ENCODE assay signal across 27 cellular contexts in genomic region chr2:135776367-135776766, GRCh38.
"Had no signal": no experiment of that assay in that cellular context is flagged by ENCODE, and none has a peak within 500 bp of the region (broad histone marks: within the 10 kb centered on the region; RNA-seq: fewer than 3 reads in every experiment).

No MANE protein-coding gene starts in this region.

- H3K4me1 ChIP-seq: ascending aorta, gastrocnemius medialis had no signal

- H3K27me3 Mint-ChIP-seq: activated CD4-positive, alpha-beta memory T cell treated with anti-CD3 and anti-CD28 coated beads for 36 hours; activated CD4-positive, alpha-beta T cell treated with anti-CD3 and anti-CD28 coated beads for 36 hours; activated CD4-positive, alpha-beta T cell treated with anti-CD3 and anti-CD28 coated beads, Interleukin-2, amount 10 ng/mL, durations not matched to agents 24 days and 14 days; activated CD8-positive, alpha-beta memory T cell treated with anti-CD3 and anti-CD28 coated beads, Interleukin-2, amount 10 ng/mL, durations not matched to agents 7 days and 5 days; activated naive CD4-positive, alpha-beta T cell treated with anti-CD3 and anti-CD28 coated beads, Interleukin-2, amount 10 ng/mL, durations not matched to agents 7 days and 5 days; activated naive CD8-positive, alpha-beta T cell treated with anti-CD3 and anti-CD28 coated beads, Interleukin-2, amount 10 ng/mL, durations not matched to agents 7 days and 5 days; activated T-cell treated with anti-CD3 and anti-CD28 coated beads, Interleukin-2, amount 50 U/mL, for 24 hours had no signal

- H3K9me3 Mint-ChIP-seq: activated CD4-positive, alpha-beta memory T cell treated with anti-CD3 and anti-CD28 coated beads for 36 hours; activated naive CD4-positive, alpha-beta T cell treated with anti-CD3 and anti-CD28 coated beads, Interleukin-2, amount 10 ng/mL, durations not matched to agents 7 days and 5 days; activated naive CD4-positive, alpha-beta T cell treated with anti-CD3 and anti-CD28 coated beads, Interleukin-2, amount 50 U/mL, for 72 hours; activated naive CD8-positive, alpha-beta T cell treated with anti-CD3 and anti-CD28 coated beads, Interleukin-2, amount 10 ng/mL, durations not matched to agents 7 days and 5 days; activated T-cell treated with anti-CD3 and anti-CD28 coated beads, Interleukin-2, amount 50 U/mL, for 24 hours; activated T-cell treated with anti-CD3 and anti-CD28 coated beads, Interleukin-2, amount 50 U/mL, for 72 hours had no signal

- H3K9me3 ChIP-seq: ascending aorta, esophagus muscularis mucosa, gastrocnemius medialis, heart left ventricle had no signal

- H3K27ac ChIP-seq: ascending aorta, brain microvascular endothelial cell, esophagus muscularis mucosa, foreskin keratinocyte, gastrocnemius medialis had no signal

- H3K27ac Mint-ChIP-seq: activated CD4-positive, alpha-beta memory T cell treated with anti-CD3 and anti-CD28 coated beads for 36 hours; activated CD4-positive, alpha-beta T cell treated with anti-CD3 and anti-CD28 coated beads for 36 hours; activated CD4-positive, alpha-beta T cell treated with anti-CD3 and anti-CD28 coated beads, Interleukin-2, amount 10 ng/mL, durations not matched to agents 24 days and 14 days; activated CD8-positive, alpha-beta memory T cell treated with anti-CD3 and anti-CD28 coated beads, Interleukin-2, amount 10 ng/mL, durations not matched to agents 7 days and 5 days; activated CD8-positive, alpha-beta T cell treated with anti-CD3 and anti-CD28 coated beads, Interleukin-2, amount 10 ng/mL, durations not matched to agents 7 days and 5 days; activated naive CD4-positive, alpha-beta T cell treated with anti-CD3 and anti-CD28 coated beads, Interleukin-2, amount 10 ng/mL, durations not matched to agents 7 days and 5 days; activated naive CD4-positive, alpha-beta T cell treated with anti-CD3 and anti-CD28 coated beads, Interleukin-2, amount 50 U/mL, for 72 hours; activated naive CD8-positive, alpha-beta T cell treated with anti-CD3 and anti-CD28 coated beads, Interleukin-2, amount 10 ng/mL, durations not matched to agents 7 days and 5 days; activated T-cell treated with anti-CD3 and anti-CD28 coated beads, Interleukin-2, amount 50 U/mL, for 24 hours; activated T-cell treated with anti-CD3 and anti-CD28 coated beads, Interleukin-2, amount 50 U/mL, for 72 hours had no signal

- ATAC-seq: activated CD4-positive, alpha-beta T cell treated with anti-CD3 and anti-CD28 coated beads for 36 hours; activated CD8-positive, alpha-beta memory T cell treated with anti-CD3 and anti-CD28 coated beads, Interleukin-2, amount 10 ng/mL, durations not matched to agents 7 days and 5 days; activated CD8-positive, alpha-beta T cell treated with anti-CD3 and anti-CD28 coated beads, Interleukin-2, amount 10 ng/mL, durations not matched to agents 7 days and 5 days; activated naive CD4-positive, alpha-beta T cell treated with anti-CD3 and anti-CD28 coated beads, Interleukin-2, amount 50 U/mL, for 72 hours; activated T-cell treated with anti-CD3 and anti-CD28 coated beads, Interleukin-2, amount 50 U/mL, for 72 hours; foreskin keratinocyte; gastrocnemius medialis had no signal

- H3K27me3 ChIP-seq: ascending aorta, brain microvascular endothelial cell, esophagus muscularis mucosa, foreskin keratinocyte, gastrocnemius medialis, heart left ventricle had no signal

- H3K4me1 Mint-ChIP-seq: activated naive CD4-positive, alpha-beta T cell treated with anti-CD3 and anti-CD28 coated beads, Interleukin-2, amount 10 ng/mL, durations not matched to agents 7 days and 5 days had no signal

- H3K4me3 ChIP-seq: ascending aorta, esophagus muscularis mucosa, gastrocnemius medialis, heart left ventricle had no signal

- DNase-seq: activated CD4-positive, alpha-beta memory T cell treated with anti-CD3 and anti-CD28 coated beads for 36 hours; activated CD4-positive, alpha-beta T cell treated with anti-CD3 and anti-CD28 coated beads for 36 hours; activated CD4-positive, alpha-beta T cell treated with anti-CD3 and anti-CD28 coated beads, Interleukin-2, amount 10 ng/mL, durations not matched to agents 24 days and 14 days; activated CD4-positive, CD25-positive, alpha-beta regulatory T cell; activated CD4-positive, CD25-positive, alpha-beta regulatory T cell treated with anti-CD3 and anti-CD28 coated beads, Interleukin-2, amount 50 U/mL, for 72 hours; activated CD8-positive, alpha-beta memory T cell treated with anti-CD3 and anti-CD28 coated beads, Interleukin-2, amount 10 ng/mL, durations not matched to agents 7 days and 5 days; activated CD8-positive, alpha-beta memory T cell treated with anti-CD3 and anti-CD28 coated beads, Interleukin-2, amount 50 U/mL, for 4 hours; activated CD8-positive, alpha-beta T cell treated with anti-CD3 and anti-CD28 coated beads, Interleukin-2, amount 10 ng/mL, durations not matched to agents 7 days and 5 days; activated gamma-delta T cell; activated naive CD4-positive, alpha-beta T cell; activated naive CD4-positive, alpha-beta T cell treated with anti-CD3 and anti-CD28 coated beads, Interleukin-2, amount 10 ng/mL, durations not matched to agents 7 days and 5 days; activated naive CD8-positive, alpha-beta T cell treated with anti-CD3 and anti-CD28 coated beads, Interleukin-2, amount 10 ng/mL, durations not matched to agents 7 days and 5 days; activated T-cell treated with anti-CD3 and anti-CD28 coated beads for 4 hours; activated T-cell treated with anti-CD3 and anti-CD28 coated beads, Interleukin-2, amount 50 U/mL, for 24 hours; activated T-cell treated with anti-CD3 and anti-CD28 coated beads, Interleukin-2, amount 50 U/mL, for 72 hours; brain microvascular endothelial cell; effector CD8-positive, alpha-beta T cell; erythroblast; foreskin keratinocyte; gastrocnemius medialis; glutamatergic neuron; heart left ventricle; T-helper 1 cell; T-helper 2 cell had no signal

- H3K4me3 Mint-ChIP-seq: activated CD4-positive, alpha-beta memory T cell treated with anti-CD3 and anti-CD28 coated beads for 36 hours; activated CD4-positive, alpha-beta T cell treated with anti-CD3 and anti-CD28 coated beads for 36 hours; activated CD4-positive, alpha-beta T cell treated with anti-CD3 and anti-CD28 coated beads, Interleukin-2, amount 10 ng/mL, durations not matched to agents 24 days and 14 days; activated CD8-positive, alpha-beta memory T cell treated with anti-CD3 and anti-CD28 coated beads, Interleukin-2, amount 10 ng/mL, durations not matched to agents 7 days and 5 days; activated CD8-positive, alpha-beta T cell treated with anti-CD3 and anti-CD28 coated beads, Interleukin-2, amount 10 ng/mL, durations not matched to agents 7 days and 5 days; activated naive CD4-positive, alpha-beta T cell treated with anti-CD3 and anti-CD28 coated beads, Interleukin-2, amount 10 ng/mL, durations not matched to agents 7 days and 5 days; activated naive CD8-positive, alpha-beta T cell treated with anti-CD3 and anti-CD28 coated beads, Interleukin-2, amount 10 ng/mL, durations not matched to agents 7 days and 5 days; activated T-cell treated with anti-CD3 and anti-CD28 coated beads, Interleukin-2, amount 50 U/mL, for 24 hours; activated T-cell treated with anti-CD3 and anti-CD28 coated beads, Interleukin-2, amount 50 U/mL, for 72 hours had no signal
